ENCODE assay signal across 1 cellular context in genomic region chr1:51631747-51632146, GRCh38.
TF ChIP-seq lines count a peak whose summit lies in the region.

No MANE protein-coding gene starts in this region.

TF ChIP-seq in K562, 482 proteins besides CTCF, POLR2A, EP300 and RAD21 (continued from another document):
- TF ChIP-seq IRF9 (tag; IDR thresholded peaks at IDR 0.05) (no peak), HSF4 (CRISPR knock-in tag; IDR thresholded peaks at IDR 0.05; ENCODE audit: borderline replicate concordance) (no peak), HDAC1 (IDR thresholded peaks at IDR 0.05) (peak in 1 of 2 experiments; percentile 5; a peak in 1 of 4 replicates), TEAD4 (IDR thresholded peaks at IDR 0.05; ENCODE audit: low read length) (peak; percentile 96), TEAD4 (CRISPR knock-in tag; IDR thresholded peaks at IDR 0.05; ENCODE audit: borderline replicate concordance) (no peak), NELFE (IDR thresholded peaks at IDR 0.05; ENCODE audit: insufficient read depth, insufficient read length) (no peak), HMGXB4 (CRISPR knock-in tag; IDR thresholded peaks at IDR 0.05) (no peak), ZBTB49 (CRISPR knock-in tag; IDR thresholded peaks at IDR 0.05; ENCODE audit: borderline replicate concordance) (no peak), MTA2 (IDR thresholded peaks at IDR 0.05; ENCODE audit: low read depth) (peak; percentile 89), TAL1 (IDR thresholded peaks at IDR 0.05) (peak; percentile 96), NBN (IDR thresholded peaks at IDR 0.05; ENCODE audit: low read depth) (0 out of 2 replicates have a peak, but pooled peaks have one; percentile 16), CCNT2 (IDR thresholded peaks at IDR 0.05; ENCODE audit: borderline replicate concordance, extremely low read depth, insufficient read length, low read depth, low read length) (peak; percentile 25), SMARCC2 (IDR thresholded peaks at IDR 0.05; ENCODE audit: low read depth) (peak; percentile 84; the same call in 1 of the 2 replicates), KLF16 (IDR thresholded peaks at IDR 0.05) (peak; percentile 39; the same call in 1 of the 2 replicates), CC2D1A (IDR thresholded peaks at IDR 0.05) (peak; percentile 94; the same call in 1 of the 2 replicates), NR2F6 (CRISPR knock-in tag; IDR thresholded peaks at IDR 0.05) (no peak), JUND (IDR thresholded peaks at IDR 0.05; ENCODE audit: borderline replicate concordance, low read depth, low read length) (peak; percentile 10; the same call in 1 of the 2 replicates), JUND (tag; IDR thresholded peaks at IDR 0.05; ENCODE audit: borderline replicate concordance, low read depth, low read length) (no peak), PRPF4 (IDR thresholded peaks at IDR 0.05; ENCODE audit: insufficient read depth, low read depth, low read length, poor library complexity, severe bottlenecking) (no peak), STAT5A (IDR thresholded peaks at IDR 0.05; ENCODE audit: borderline replicate concordance, low read length) (peak; percentile 86), PBX2 (CRISPR knock-in tag; IDR thresholded peaks at IDR 0.05; ENCODE audit: low read depth) (no peak; the same call in 1 of the 2 replicates), PBX2 (tag; conservative IDR thresholded peaks at IDR 0.05; ENCODE audit: low read depth) (peak; percentile 94), MNT (conservative IDR thresholded peaks at IDR 0.05) (0 out of 4 replicates have a peak, but pooled peaks of 1 of the 2 experiments have one; percentile 21), SIN3A (IDR thresholded peaks at IDR 0.05; ENCODE audit: borderline replicate concordance in 2 of 2, control insufficient read depth in 1 of 2, low read depth in 2 of 2, low read length in 2 of 2) (no peak), LEF1 (IDR thresholded peaks at IDR 0.05) (peak; percentile 70), SMARCA4 (IDR thresholded peaks at IDR 0.05) (peak; percentile 95), ZBTB2 (IDR thresholded peaks at IDR 0.05) (0 out of 2 replicates have a peak, but pooled peaks have one; percentile 45), SMARCE1 (IDR thresholded peaks at IDR 0.05) (peak; percentile 89), KDM1A (IDR thresholded peaks at IDR 0.05) (peak; percentile 53 to 73; a peak in 3 of 4 replicates), MAFK (IDR thresholded peaks at IDR 0.05; ENCODE audit: low read length) (no peak), CREM (IDR thresholded peaks at IDR 0.05; ENCODE audit: low read depth) (0 out of 2 replicates have a peak, but pooled peaks have one; percentile 29), NCOA2 (IDR thresholded peaks at IDR 0.05; ENCODE audit: partially characterized antibody in 2 of 2) (peak in 1 of 2 experiments; percentile 57), PHB2 (IDR thresholded peaks at IDR 0.05; ENCODE audit: low read depth) (peak; percentile 91), GATA2 (CRISPR knock-in tag; IDR thresholded peaks at IDR 0.05) (peak; percentile 50; the same call in 1 of the 2 replicates), ZBTB34 (CRISPR knock-in tag; IDR thresholded peaks at IDR 0.05) (no peak), CBFA2T2 (conservative IDR thresholded peaks at IDR 0.05) (peak; percentile 94), POU5F1 (IDR thresholded peaks at IDR 0.05; ENCODE audit: borderline replicate concordance, low read depth, low read length, partially characterized antibody) (no peak), RBM25 (IDR thresholded peaks at IDR 0.05; ENCODE audit: low read depth, low read length, severe bottlenecking) (no peak), HDAC3 (IDR thresholded peaks at IDR 0.05; ENCODE audit: borderline replicate concordance, partially characterized antibody) (peak; percentile 67), ZEB2 (IDR thresholded peaks at IDR 0.05) (peak; percentile 93), SOX6 (IDR thresholded peaks at IDR 0.05) (peak; percentile 90), CHAMP1 (IDR thresholded peaks at IDR 0.05) (peak; percentile 80; the same call in 1 of the 2 replicates), CBFA2T3 (IDR thresholded peaks at IDR 0.05) (peak; percentile 97), FOXM1 (IDR thresholded peaks at IDR 0.05; ENCODE audit: low read depth) (peak; percentile 87), FOXM1 (CRISPR knock-in tag; IDR thresholded peaks at IDR 0.05; ENCODE audit: low read depth) (no peak), PML (IDR thresholded peaks at IDR 0.05; ENCODE audit: low read length) (peak; percentile 90), PKNOX1 (IDR thresholded peaks at IDR 0.05) (peak; percentile 82), ZNF583 (CRISPR knock-in tag; IDR thresholded peaks at IDR 0.05) (no peak)
TF ChIP-seq in K562: peak in this region for 53.
